In genomic region chr15:26719866-26720265, GRCh38 we compare ENCODE assay signal across 6 cellular contexts. TPM values are rescaled to one million over a fixed set of nuclear protein-coding genes. Genes with fewer than 3 reads are reported as not detected.
"Had no signal": no experiment of that assay in that cellular context is flagged by ENCODE, and none has a peak within 500 bp of the region (broad histone marks: within the 10 kb centered on the region; RNA-seq: fewer than 3 reads in every experiment).

No MANE protein-coding gene starts in this region.

RNA-seq across cellular contexts. Expression of gene GABRB3, which starts 53.0 kb away (rescaled TPM):
- total RNA-seq: activated CD4-positive, alpha-beta memory T cell treated with anti-CD3 and anti-CD28 coated beads, Interleukin-2, amount 10 ng/mL, durations not matched to agents 7 days and 5 days; activated naive CD4-positive, alpha-beta T cell treated with anti-CD3 and anti-CD28 coated beads, Interleukin-2, amount 50 U/mL, for 72 hours; activated naive CD8-positive, alpha-beta T cell treated with anti-CD3 and anti-CD28 coated beads, Interleukin-2, amount 10 ng/mL, durations not matched to agents 7 days and 5 days; ascending aorta; glomerular endothelial cell; T-helper 1 cell treated with Interleukin-12 subunit alpha and Interleukin-12 subunit beta and Interleukin-4 antibody, amounts not matched to agents 30 ng/mL and 1 ng/mL, for 36 hours had no signal
